Comparison of ENCODE assay signal across 18 cellular contexts in genomic region chr5:149761461-149761860, GRCh38.
"Had no signal": no experiment of that assay in that cellular context is flagged by ENCODE, and none has a peak within 500 bp of the region (broad histone marks: within the 10 kb centered on the region; RNA-seq: fewer than 3 reads in every experiment).

No MANE protein-coding gene starts in this region.

- H3K27ac ChIP-seq: parathyroid adenoma, prostate gland, right lobe of liver, tibial artery had no signal

- H3K9me3 ChIP-seq: prostate gland, right lobe of liver, tibial artery had no signal

- H2AFZ ChIP-seq: parathyroid adenoma had no signal

- ATAC-seq: heart right ventricle; left cardiac atrium; left ventricle myocardium superior; right lobe of liver; stimulated activated effector memory CD8-positive, alpha-beta T cell treated with anti-CD3 and anti-CD28 coated beads, Interleukin-12 subunit alpha, Interleukin-12 subunit beta, amount 100 ng/mL, for 72 hours had no signal

- H3K27me3 ChIP-seq: heart right ventricle, right lobe of liver, tibial artery had no signal

- H3K4me3 ChIP-seq: heart right ventricle, lung, prostate gland, right lobe of liver, tibial artery had no signal

- H3K4me1 ChIP-seq: parathyroid adenoma, prostate gland, tibial artery had no signal

- H3K9ac ChIP-seq: parathyroid adenoma had no signal

- FAIRE-seq: frontal cortex had no signal

- H3K36me3 ChIP-seq: prostate gland, right lobe of liver had no signal

- DNase-seq: erythroblast; heart right ventricle; hypothalamus; islet precursor cell; left cardiac atrium; left ventricle myocardium superior; mesendoderm; naive B cell; retina; right lobe of liver; stimulated activated CD4-positive, alpha-beta T cell treated with anti-CD3 and anti-CD28 coated beads, Interleukin-4, amount 100 ng/mL, for 1 hour; stimulated activated CD8-positive, alpha-beta memory T cell treated with anti-CD3 and anti-CD28 coated beads, Interleukin-4, amount 100 ng/mL, for 48 hours; tibial artery had no signal
